In the genomic region with DNA sequence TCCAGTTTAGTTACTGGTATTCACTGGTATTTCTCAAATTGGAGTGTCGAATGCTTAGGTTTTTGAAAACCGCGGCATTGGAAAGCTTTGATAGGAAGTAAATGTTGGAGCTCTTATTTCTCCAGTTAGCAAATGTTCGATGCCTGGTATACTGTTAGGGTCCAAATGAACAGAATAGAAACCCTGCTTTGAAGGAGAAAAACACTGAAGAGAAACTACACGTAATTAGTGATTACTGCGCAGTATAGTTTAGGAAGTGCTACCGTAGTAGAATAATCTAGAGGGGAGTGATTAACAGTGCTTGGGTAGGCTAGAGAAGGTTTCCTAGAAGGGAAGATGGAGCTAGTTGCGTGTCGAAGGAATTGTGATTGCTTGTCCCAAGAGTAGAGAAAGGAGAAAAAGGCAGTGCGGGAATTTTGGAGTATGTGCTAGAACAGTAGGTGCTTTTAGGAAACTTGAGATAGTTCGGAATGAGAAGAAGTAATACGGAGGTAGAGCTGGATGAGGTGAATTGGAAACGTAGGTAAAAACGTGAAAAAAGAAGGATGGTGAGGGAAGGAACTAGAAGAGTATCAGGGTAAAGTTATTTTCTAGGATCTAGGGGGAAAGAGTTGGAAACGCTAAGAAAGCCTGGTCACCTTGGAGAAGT, we compare ENCODE assay signal across 1 cellular context.
TF ChIP-seq lines count a peak whose summit lies in the region.

No MANE protein-coding gene starts in this region.

TF ChIP-seq in endothelial cell of umbilical vein, 7 proteins besides CTCF, POLR2A, EP300 and RAD21:
- TF ChIP-seq GATA2 (IDR thresholded peaks at IDR 0.05; ENCODE audit: insufficient read depth, insufficient read length, low read depth, low read length) (no peak), MYC (IDR thresholded peaks at IDR 0.05; ENCODE audit: low read depth, low read length) (no peak), POLR2AphosphoS5 (IDR thresholded peaks at IDR 0.05; ENCODE audit: insufficient read depth, low read depth, low read length) (no peak), FOS (IDR thresholded peaks at IDR 0.05; ENCODE audit: borderline replicate concordance, insufficient read depth, low read length) (no peak), EZH2 (IDR thresholded peaks at IDR 0.05; ENCODE audit: borderline replicate concordance, low read depth, low read length, severe bottlenecking) (no peak), JUN (IDR thresholded peaks at IDR 0.05; ENCODE audit: borderline replicate concordance, insufficient read depth, insufficient read length, low read depth) (no peak)
- TF ChIP-seq, protein P1, sequence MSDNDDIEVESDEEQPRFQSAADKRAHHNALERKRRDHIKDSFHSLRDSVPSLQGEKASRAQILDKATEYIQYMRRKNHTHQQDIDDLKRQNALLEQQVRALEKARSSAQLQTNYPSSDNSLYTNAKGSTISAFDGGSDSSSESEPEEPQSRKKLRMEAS (IDR thresholded peaks at IDR 0.05; ENCODE audit: insufficient read depth, insufficient read length), result no peak
